26 cellular contexts compared by ENCODE assay signal in genomic region chr11:121330614-121331435, GRCh38.
"Had no signal": no experiment of that assay in that cellular context is flagged by ENCODE, and none has a peak within 500 bp of the region (broad histone marks: within the 10 kb centered on the region; RNA-seq: fewer than 3 reads in every experiment).

No MANE protein-coding gene starts in this region.

- H3K4me3 ChIP-seq: breast epithelium, gastrocnemius medialis, pancreas, prostate gland, stomach, thyroid gland, upper lobe of left lung, vagina had no signal

- H3K4me1 ChIP-seq: breast epithelium, gastrocnemius medialis, pancreas, prostate gland, stomach, thyroid gland, upper lobe of left lung, vagina had no signal

- DNase-seq: activated B cell treated with CpG ODN at 0.5 μM for 24 hours; activated CD8-positive, alpha-beta memory T cell treated with anti-CD3 and anti-CD28 coated beads, Interleukin-2, amount 10 ng/mL, durations not matched to agents 7 days and 5 days; activated CD8-positive, alpha-beta T cell treated with anti-CD3 and anti-CD28 coated beads, Interleukin-2, amount 10 ng/mL, durations not matched to agents 7 days and 5 days; activated T-cell treated with anti-CD3 and anti-CD28 coated beads, Interleukin-2, amount 50 U/mL, for 48 hours; effector CD8-positive, alpha-beta T cell; gastrocnemius medialis; glutamatergic neuron; hippocampal formation; kidney; mammary epithelial cell; nucleus accumbens; pancreas; retina; stimulated activated CD4-positive, alpha-beta T cell treated with anti-CD3 and anti-CD28 coated beads, Interleukin-15, amount 100 ng/mL, for 24 hours; stimulated activated CD4-positive, alpha-beta T cell treated with anti-CD3 and anti-CD28 coated beads, Interleukin-2, amount 100 ng/mL, for 24 hours; stimulated activated naive B cell treated with anti-CD40 and anti-IgM and Interleukin-4, amounts not matched to agents 10 μg/mL and 1 μg/mL and 100 μg/mL, for 72 hours; stomach; T-helper 17 cell; T1000; thyroid gland; upper lobe of left lung had no signal

- FAIRE-seq: colon, kidney, pancreas had no signal

- H3K36me3 ChIP-seq: breast epithelium, gastrocnemius medialis, pancreas, prostate gland, stomach, thyroid gland, upper lobe of left lung, vagina had no signal

- H3K27ac ChIP-seq: breast epithelium, gastrocnemius medialis, pancreas, prostate gland, stomach, thyroid gland, upper lobe of left lung, vagina had no signal

- ATAC-seq: activated CD8-positive, alpha-beta memory T cell treated with anti-CD3 and anti-CD28 coated beads, Interleukin-2, amount 10 ng/mL, durations not matched to agents 7 days and 5 days; activated CD8-positive, alpha-beta T cell treated with anti-CD3 and anti-CD28 coated beads, Interleukin-2, amount 10 ng/mL, durations not matched to agents 7 days and 5 days; activated naive CD4-positive, alpha-beta T cell treated with anti-CD3 and anti-CD28 coated beads, Interleukin-2, amount 50 U/mL, for 72 hours; gastrocnemius medialis; pancreas; stimulated activated naive B cell treated with anti-CD40 and anti-IgM and Interleukin-4, amounts not matched to agents 10 μg/mL and 1 μg/mL and 100 μg/mL, for 72 hours; T-helper 17 cell had no signal

- H3K9me3 ChIP-seq: breast epithelium, gastrocnemius medialis, pancreas, prostate gland, stomach, thyroid gland, upper lobe of left lung, vagina had no signal

- H3K27me3 ChIP-seq: breast epithelium, pancreas, thyroid gland, upper lobe of left lung, vagina had no signal
